ENCODE assay signal across 8 cellular contexts in genomic region chr6:1312444-1313363, GRCh38. TPM values are rescaled to one million over a fixed set of nuclear protein-coding genes. Genes with fewer than 3 reads are reported as not detected.
A peak's percentile ranks its signal among the peaks of the same experiment; 100 is the strongest.
DNase-seq lines count a peak whose midpoint lies in the region; ATAC-seq and TF ChIP-seq lines count a peak whose summit lies in the region.

No MANE protein-coding gene starts in this region.

- no peak for ATAC-seq in activated naive CD8-positive, alpha-beta T cell treated with anti-CD3 and anti-CD28 coated beads, Interleukin-2, amount 10 ng/mL, durations not matched to agents 7 days and 5 days (ENCODE audit: low read depth)
- ATAC-seq in HG02678 (IDR thresholded peaks at IDR 0.05; ENCODE audit: unreplicated experiment) (no peak), GM18867 (IDR thresholded peaks at IDR 0.05; ENCODE audit: unreplicated experiment) (no peak), HG03135 (IDR thresholded peaks at IDR 0.05; ENCODE audit: unreplicated experiment) (no peak)

- H3K9me3 ChIP-seq in testis = no peaks in the 10 kb centered on the region

- no peak for TF ChIP-seq POLR2A in testis (IDR thresholded peaks at IDR 0.05)

- H3K36me3 Mint-ChIP-seq in activated naive CD8-positive, alpha-beta T cell treated with anti-CD3 and anti-CD28 coated beads, Interleukin-2, amount 10 ng/mL, durations not matched to agents 7 days and 5 days = peaks cover 2% of the 10 kb centered on the region

- peak overlapping the region; percentile 71 for H3K27ac Mint-ChIP-seq in activated naive CD8-positive, alpha-beta T cell treated with anti-CD3 and anti-CD28 coated beads, Interleukin-2, amount 10 ng/mL, durations not matched to agents 7 days and 5 days

- peaks cover 2% of the 10 kb centered on the region for H3K9me3 Mint-ChIP-seq in activated naive CD8-positive, alpha-beta T cell treated with anti-CD3 and anti-CD28 coated beads, Interleukin-2, amount 10 ng/mL, durations not matched to agents 7 days and 5 days

- peak overlapping the region; percentile 65 for H3K4me3 Mint-ChIP-seq in activated naive CD8-positive, alpha-beta T cell treated with anti-CD3 and anti-CD28 coated beads, Interleukin-2, amount 10 ng/mL, durations not matched to agents 7 days and 5 days

- intact Hi-C loops in testis (cut with DNase I; ENCODE audit: low total_unique reads) = no loop called here

- H3K36me3 ChIP-seq in testis (ENCODE audit: low read depth, missing control alignments) = no peaks in the 10 kb centered on the region

- peaks cover 68% of the 10 kb centered on the region for H3K27me3 Mint-ChIP-seq in activated naive CD8-positive, alpha-beta T cell treated with anti-CD3 and anti-CD28 coated beads, Interleukin-2, amount 10 ng/mL, durations not matched to agents 7 days and 5 days

- no peak for TF ChIP-seq CTCF in testis (IDR thresholded peaks at IDR 0.05)

- peak; percentile 3 for DNase-seq in stimulated activated CD4-positive, alpha-beta T cell treated with anti-CD3 and anti-CD28 coated beads, Interleukin-1b, Interleukin-23, amount 100 ng/mL, for 48 hours
- DNase-seq in stimulated activated CD4-positive, alpha-beta T cell treated with anti-CD3 and anti-CD28 coated beads, Interleukin-4, amount 100 ng/mL, for 24 hours = no peak
- DNase-seq in activated naive CD8-positive, alpha-beta T cell treated with anti-CD3 and anti-CD28 coated beads, Interleukin-2, amount 10 ng/mL, durations not matched to agents 7 days and 5 days = peak; percentile 43
- DNase-seq in kidney tubule cell (ENCODE audit: low spot score) (peak; percentile 27), testis (peak; percentile 26)

- H3K4me1 ChIP-seq in testis = peaks cover 22% of the 10 kb centered on the region

- POLR2A ChIA-PET in activated naive CD8-positive, alpha-beta T cell treated with anti-CD3 and anti-CD28 coated beads, Interleukin-2, amount 10 ng/mL, durations not matched to agents 7 days and 5 days (lab: Charles Lee) = no interaction called here

- peaks cover 13% of the 10 kb centered on the region for H3K4me1 Mint-ChIP-seq in activated naive CD8-positive, alpha-beta T cell treated with anti-CD3 and anti-CD28 coated beads, Interleukin-2, amount 10 ng/mL, durations not matched to agents 7 days and 5 days

- 2% methylated on average over 57 of the region's 111 CpGs; no CpG with 5 or more reads in 1 of the 2 donors for WGBS in testis, 2 donors

- no peaks in the 10 kb centered on the region for H3K27me3 ChIP-seq in testis

- no peak overlapping the region for H3K27ac ChIP-seq in testis

- H3K4me3 ChIP-seq in testis = peak overlapping the region; percentile 37 to 46

RNA-seq across cellular contexts. Expression of gene FOXQ1, which starts 0.8 kb away (rescaled TPM):
- total RNA-seq in activated naive CD8-positive, alpha-beta T cell treated with anti-CD3 and anti-CD28 coated beads, Interleukin-2, amount 10 ng/mL, durations not matched to agents 7 days and 5 days = not detected
- 1 to 10 TPM; 1.7 TPM for total RNA-seq in testis
- 0.53 TPM for polyA plus RNA-seq in testis (ENCODE audit: insufficient read depth, low read depth, low replicate concordance)
